18 cellular contexts compared by ENCODE assay signal in the genomic region with DNA sequence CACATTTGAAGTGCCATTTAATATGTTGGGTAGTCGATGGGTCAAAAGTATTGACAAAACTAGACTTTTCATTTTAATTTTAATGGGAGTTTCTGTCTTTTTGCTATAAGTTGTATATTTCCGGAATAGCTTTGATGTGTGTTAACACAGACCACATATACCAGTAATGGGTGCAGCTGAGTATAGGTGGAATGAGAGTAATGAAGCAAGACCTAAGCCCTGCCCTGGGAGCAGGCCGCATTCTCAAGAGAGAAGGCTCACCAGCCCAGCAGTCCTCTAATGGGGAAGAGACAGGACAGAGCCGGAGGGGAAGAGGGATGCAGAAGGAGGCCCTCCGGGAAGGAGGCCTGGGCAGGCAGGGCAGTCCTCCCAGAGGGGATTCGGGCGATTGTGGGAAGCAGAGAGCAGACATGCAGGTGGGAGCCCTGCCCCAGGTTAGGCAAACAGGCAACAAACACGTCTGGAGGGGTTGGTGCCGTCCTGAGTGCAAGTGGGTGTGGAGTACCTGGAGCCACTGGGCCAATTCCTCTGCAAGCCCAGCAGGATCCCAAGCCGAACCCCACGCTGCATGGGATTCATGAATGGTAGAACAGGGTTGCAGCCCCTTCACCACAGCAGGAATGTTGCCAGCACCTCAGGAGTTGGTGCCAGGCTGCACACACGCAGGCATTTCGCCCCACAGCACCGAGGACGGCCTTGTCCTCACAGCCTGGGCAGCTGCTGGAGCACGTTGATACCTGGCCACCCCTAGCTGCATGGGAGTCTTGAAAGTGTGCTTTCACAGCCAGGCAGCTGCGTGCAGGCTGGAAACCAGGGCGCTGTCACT. TPM values are rescaled to one million over a fixed set of nuclear protein-coding genes. Genes with fewer than 3 reads are reported as not detected.
A peak's percentile ranks its signal among the peaks of the same experiment; 100 is the strongest.
DNase-seq lines count a peak whose midpoint lies in the region; FAIRE-seq and TF ChIP-seq lines count a peak whose summit lies in the region.
"Had no signal": no experiment of that assay in that cellular context is flagged by ENCODE, and none has a peak within 500 bp of the region (broad histone marks: within the 10 kb centered on the region; RNA-seq: fewer than 3 reads in every experiment).

No MANE protein-coding gene starts in this region.

- H3K4ac ChIP-seq in H1 (replicated peaks; ENCODE audit: insufficient read length, low read depth, low read length) = no peak overlapping the region

- H2BK12ac ChIP-seq in H1 (ENCODE audit: low read depth, low read length) = 0 out of 2 replicates have a peak overlapping the region, but pooled peaks have one; percentile 39

- no peak overlapping the region for H3K18ac ChIP-seq in H1 (ENCODE audit: extremely low read depth, low read length)

- H3K27ac ChIP-seq in H1 (ENCODE audit: low read depth, low read length) (no peak overlapping the region), ovary (no peak overlapping the region)
- H3K27ac ChIP-seq: SJSA1 had no signal

- H3K4me2 ChIP-seq in H1 (ENCODE audit: insufficient read depth in 1 of 2, low read depth in 2 of 2, low read length in 2 of 2) = no peak overlapping the region

- H4K5ac ChIP-seq in H1 (ENCODE audit: insufficient read length, low read depth, low read length) = no peak overlapping the region

- no peak overlapping the region for H4K8ac ChIP-seq in H1 (ENCODE audit: extremely low read depth, insufficient read depth, low read length)

- H2BK20ac ChIP-seq in H1 (ENCODE audit: low read length) = 0 out of 2 replicates have a peak overlapping the region, but pooled peaks have one; percentile 9

- no peaks in the 10 kb centered on the region for H3K27me3 ChIP-seq in H1 (replicated peaks in 1 of 4; ENCODE audit: control insufficient read depth in 3 of 4, extremely low read depth in 1 of 4, insufficient read depth in 3 of 4, low read length in 3 of 4)
- H3K27me3 ChIP-seq in ovary = no peaks in the 10 kb centered on the region
- H3K27me3 ChIP-seq: SJSA1 had no signal

- intact Hi-C loops in ovary (cut with DNase I) = loop anchor here in 1 of 4 donors (5.0 kb wide), 1 partner anchor 37 kb away; no protein-coding TSS in a partner anchor

- no peak for FAIRE-seq in D721Med (lab: Jason Lieb, UNC)
- no peak for FAIRE-seq in H1 (lab: Jason Lieb, UNC)
- FAIRE-seq: endometrium had no signal

- H4K91ac ChIP-seq in H1 (replicated peaks; ENCODE audit: insufficient read length, low read length) = no peak overlapping the region

- H3K23ac ChIP-seq in H1 (ENCODE audit: insufficient read length) = no peak overlapping the region

- H2AFZ ChIP-seq in H1 (ENCODE audit: low read length) = no peak overlapping the region

- H2BK120ac ChIP-seq in H1 (replicated peaks; ENCODE audit: low read depth, low read length) = no peak overlapping the region

- DNase-seq in D721Med (ENCODE audit: insufficient read length, low spot score) (peak; percentile 17), GM20000 (ENCODE audit: low spot score) (peak; percentile 10), H1 (ENCODE audit: low read depth in 1 of 2, low spot score in 2 of 2) (no peak), ovary (peak in 3 of 5 donors; percentile 22 to 36 (median 24)), DMS153 treated with DMSO at 0.1 percent for 48 hours (lab: John Stamatoyannopoulos, UW; ENCODE audit: unreplicated experiment) (no peak), CD1c-positive myeloid dendritic cell (ENCODE audit: extremely low spot score) (no peak), NCI-H2107 treated with DMSO at 0.1 percent for 48 hours (lab: John Stamatoyannopoulos, UW; ENCODE audit: unreplicated experiment) (no peak)
- DNase-seq: amniotic stem cell; DMS 273 treated with DMSO at 0.1 percent for 48 hours; HFFc6; kidney glomerular epithelial cell; NCI-H1092 treated with DMSO at 0.1 percent for 48 hours; NCI-H2081 treated with DMSO at 0.1 percent for 48 hours; NCI-H526 treated with DMSO at 0.1 percent for 48 hours; stimulated activated CD8-positive, alpha-beta memory T cell treated with anti-CD3 and anti-CD28 coated beads, Interleukin-4, amount 100 ng/mL, for 48 hours had no signal

- POLR2A ChIA-PET in H1 (lab: Charles Lee; ENCODE audit: partially characterized antibody) = interaction anchor here (1.2 to 12.6 kb wide), 3 partner anchors 11 to 118 kb away, joined by 3 to 844 read pairs (median 29); a partner anchor contains a TSS

- H3K36me3 ChIP-seq in H1 (ENCODE audit: control insufficient read depth in 2 of 4, insufficient read depth in 4 of 4, low read length in 3 of 4) (peaks cover 5 to 17% (median 7%) of the 10 kb centered on the region in 4 experiments; a peak in 7 of 8 replicates), ovary (no peaks in the 10 kb centered on the region)

- no peaks in the 10 kb centered on the region for H3K9me3 ChIP-seq in H1 (ENCODE audit: insufficient read depth in 2 of 2, low read depth in 1 of 2, low read length in 1 of 2)
- no peaks in the 10 kb centered on the region for H3K9me3 ChIP-seq in ovary
- H3K9me3 ChIP-seq: mucosa of descending colon, SJSA1 had no signal

- no peak for TF ChIP-seq CTCF in D721Med (IDR thresholded peaks at IDR 0.05; ENCODE audit: insufficient read depth, missing control alignments)
- TF ChIP-seq CTCF in GM20000 (IDR thresholded peaks at IDR 0.05; ENCODE audit: extremely low read depth, missing control alignments) = no peak
- TF ChIP-seq CTCF in H1 (IDR thresholded peaks at IDR 0.05; ENCODE audit: control extremely low read depth in 1 of 3, insufficient read depth in 1 of 3, low read depth in 1 of 3, low read length in 3 of 3) = no peak
- no peak for TF ChIP-seq CTCF in ovary (IDR thresholded peaks at IDR 0.05)

- WGBS in H1 (ENCODE audit: extremely low coverage in 1 of 2, insufficient coverage in 1 of 2, insufficient read length in 1 of 2, insufficient replicate concordance in 2 of 2, low coverage in 1 of 2, low lambda C conversion rate in 2 of 2, missing lambda C conversion rate in 1 of 2), 2 experiments = 86% methylated on average over 18 of the region's 18 CpGs; no CpG with 5 or more reads in 1 of the 2 experiments
- WGBS in ovary, 3 donors = 85 to 88% (median 87%) methylated on average over 18 of the region's 18 CpGs

- no peak overlapping the region for H2BK15ac ChIP-seq in H1 (ENCODE audit: low read length)

- no peak overlapping the region for H3K14ac ChIP-seq in H1 (ENCODE audit: insufficient read length)

- no peak overlapping the region for H2BK5ac ChIP-seq in H1 (ENCODE audit: low read depth, low read length)

- no peaks in the 10 kb centered on the region for H3K79me1 ChIP-seq in H1 (ENCODE audit: low read depth, low read length)

- TF ChIP-seq RAD21 in H1 (IDR thresholded peaks at IDR 0.05 in 1 of 2, conservative IDR thresholded peaks at IDR 0.05 in 1 of 2; ENCODE audit: low read depth in 2 of 2, low read length in 2 of 2) = no peak

- H3K56ac ChIP-seq in H1 (replicated peaks; ENCODE audit: insufficient read length, low read depth, low read length) = no peak overlapping the region

- TF ChIP-seq EP300 in H1 (IDR thresholded peaks at IDR 0.05; ENCODE audit: borderline replicate concordance in 1 of 2, low read depth in 2 of 2, low read length in 2 of 2) (no peak), ovary (IDR thresholded peaks at IDR 0.05) (no peak)

- peaks cover 0 to 20% (median 12%) of the 10 kb centered on the region in 4 experiments; a peak in 6 of 7 replicates for H3K4me1 ChIP-seq in H1 (replicated peaks in 1 of 4; ENCODE audit: control insufficient read depth in 3 of 4, insufficient read depth in 4 of 4, low read length in 3 of 4)
- H3K4me1 ChIP-seq in ovary (ENCODE audit: insufficient read depth) = peaks cover 9% of the 10 kb centered on the region
- H3K4me1 ChIP-seq: SJSA1 had no signal

- H2AK5ac ChIP-seq in H1 (ENCODE audit: low read depth, low read length) = no peak overlapping the region

- H3K9ac ChIP-seq in H1 (replicated peaks in 1 of 4; ENCODE audit: extremely low read depth in 1 of 4, low read depth in 3 of 4, low read length in 3 of 4) = no peak overlapping the region

- peaks cover 9% of the 10 kb centered on the region in 2 experiments for H4K20me1 ChIP-seq in H1 (replicated peaks in 1 of 2; ENCODE audit: control insufficient read depth in 1 of 2, insufficient read depth in 2 of 2, low read length in 2 of 2)

- no peak for TF ChIP-seq POLR2A in H1 (IDR thresholded peaks at IDR 0.05; ENCODE audit: control extremely low read depth in 1 of 2, low read depth in 2 of 2, low read length in 2 of 2)
- TF ChIP-seq POLR2A in ovary (IDR thresholded peaks at IDR 0.05) = no peak

- CTCF ChIA-PET in H1 (lab: Charles Lee; ENCODE audit: partially characterized antibody) = interaction anchor here (0.6 to 31.3 kb wide), 4 partner anchors 11 to 76 kb away, joined by 3 to 921 read pairs (median 37); a partner anchor contains a TSS

- H3K23me2 ChIP-seq in H1 (ENCODE audit: low read depth, low read length) = no peaks in the 10 kb centered on the region

- H3K79me2 ChIP-seq in H1 (ENCODE audit: control insufficient read depth in 1 of 2, insufficient read depth in 2 of 2, low read length in 2 of 2) = no peaks in the 10 kb centered on the region; a peak in 1 of 4 replicates

- H3K4me3 ChIP-seq in H1 (ENCODE audit: extremely low read depth in 1 of 4, insufficient read depth in 2 of 4, low read depth in 3 of 4, low read length in 4 of 4) (no peak overlapping the region), ovary (no peak overlapping the region)
- H3K4me3 ChIP-seq: mucosa of descending colon, SJSA1 had no signal

RNA-seq across cellular contexts. Expression of a gene that starts 7.8 kb away (rescaled TPM):
- total RNA-seq in H1 (2021; fragmentation: NEBNext Ultra II Directional; extraction: Animal tissue kit (Norgen Biotek cat#: 25700)) = 538 and 572 TPM in 2 replicates
- polyA plus RNA-seq in H1 (2011; rRNA removed) = 950 and 1,969 TPM in 2 replicates
- polyA plus RNA-seq in H1 (2011; cell fraction: cytosol; rRNA removed) = 828 TPM
- polyA plus RNA-seq in H1 (2011; cell fraction: nucleus; rRNA removed) = 1,943 TPM
- 757 to 990 TPM (median 908 TPM) in 4 replicates for polyA plus RNA-seq in H1 (2012, experiment 1 of 2)
- polyA plus RNA-seq in H1 (2012, experiment 2 of 2) = 939 TPM
- polyA plus RNA-seq in H1 (2013, experiment 1 of 2) = 514 TPM
- polyA plus RNA-seq in H1 (2013, experiment 2 of 2) = 503 TPM
- polyA minus RNA-seq in H1 (2011; rRNA and poly(A)+ RNA removed) = 153 and 156 TPM in 2 replicates
- 356 TPM for polyA minus RNA-seq in H1 (2011; cell fraction: cytosol; rRNA and poly(A)+ RNA removed)
- 378 TPM for polyA minus RNA-seq in H1 (2011; cell fraction: nucleus; rRNA and poly(A)+ RNA removed)
- 100 to 1,000 TPM in 6 of 7 donors, 10 to 100 TPM in 1; 79.4 to 284 (median 140) TPM for total RNA-seq in ovary
- polyA plus RNA-seq in ovary = 100 to 1,000 TPM in 1 of 2 donors, 10 to 100 TPM in 1; 47.5 to 134 TPM

RNA-seq across cellular contexts. Expression of a gene that starts 14.2 kb away (rescaled TPM):
- total RNA-seq in H1 (2021; fragmentation: NEBNext Ultra II Directional; extraction: Animal tissue kit (Norgen Biotek cat#: 25700)) = 15.1 and 15.8 TPM in 2 replicates
- polyA plus RNA-seq in H1 (2011; rRNA removed) = 19.0 and 29.7 TPM in 2 replicates
- 23.3 TPM for polyA plus RNA-seq in H1 (2011; cell fraction: cytosol; rRNA removed)
- 44.0 TPM for polyA plus RNA-seq in H1 (2011; cell fraction: nucleus; rRNA removed)
- 9.2 to 14.2 TPM (median 13.8 TPM) in 4 replicates for polyA plus RNA-seq in H1 (2012, experiment 1 of 2)
- polyA plus RNA-seq in H1 (2012, experiment 2 of 2) = 11.3 TPM
- polyA plus RNA-seq in H1 (2013, experiment 1 of 2) = 6.8 TPM
- 6.6 TPM for polyA plus RNA-seq in H1 (2013, experiment 2 of 2)
- 6.4 and 6.9 TPM in 2 replicates for polyA minus RNA-seq in H1 (2011; rRNA and poly(A)+ RNA removed)
- polyA minus RNA-seq in H1 (2011; cell fraction: cytosol; rRNA and poly(A)+ RNA removed) = 11.2 TPM
- 26.1 TPM for polyA minus RNA-seq in H1 (2011; cell fraction: nucleus; rRNA and poly(A)+ RNA removed)
- total RNA-seq in ovary = 10 to 100 TPM in 6 of 7 donors, 1 to 10 TPM in 1; 8.1 to 20.9 (median 14.8) TPM
- 10 to 100 TPM in 1 of 2 donors, under 1 TPM in 1; 0.62 to 12.1 TPM for polyA plus RNA-seq in ovary

RNA-seq across cellular contexts. Expression of a gene that starts 47.6 kb away (rescaled TPM):
- 29.2 and 29.5 TPM in 2 replicates for total RNA-seq in H1 (2021; fragmentation: NEBNext Ultra II Directional; extraction: Animal tissue kit (Norgen Biotek cat#: 25700))
- polyA plus RNA-seq in H1 (2011; rRNA removed) (5.9 and 7.4 TPM in 2 replicates), ovary (10 to 100 TPM in 1 of 2 donors, 1 to 10 TPM in 1; 9.8 to 26.6 TPM)
- 8.2 TPM for polyA plus RNA-seq in H1 (2011; cell fraction: cytosol; rRNA removed)
- 5.3 TPM for polyA plus RNA-seq in H1 (2011; cell fraction: nucleus; rRNA removed)
- polyA plus RNA-seq in H1 (2012, experiment 1 of 2) = 13.5 to 26.1 TPM (median 16.6 TPM) in 4 replicates
- polyA plus RNA-seq in H1 (2012, experiment 2 of 2) = 2.3 TPM
- polyA plus RNA-seq in H1 (2013, experiment 1 of 2) = 18.4 TPM
- polyA plus RNA-seq in H1 (2013, experiment 2 of 2) = 17.4 TPM
- 11.8 and 13.3 TPM in 2 replicates for polyA minus RNA-seq in H1 (2011; rRNA and poly(A)+ RNA removed)
- 13.7 TPM for polyA minus RNA-seq in H1 (2011; cell fraction: cytosol; rRNA and poly(A)+ RNA removed)
- 12.5 TPM for polyA minus RNA-seq in H1 (2011; cell fraction: nucleus; rRNA and poly(A)+ RNA removed)
- 10 to 100 TPM; 13.2 to 29.1 (median 24.4) TPM for total RNA-seq in ovary

RNA-seq across cellular contexts. Expression of a gene that starts 48.0 kb away (rescaled TPM):
- 35.0 and 35.5 TPM in 2 replicates for total RNA-seq in H1 (2021; fragmentation: NEBNext Ultra II Directional; extraction: Animal tissue kit (Norgen Biotek cat#: 25700))
- 5.9 and 7.1 TPM in 2 replicates for polyA plus RNA-seq in H1 (2011; rRNA removed)
- 10.9 TPM for polyA plus RNA-seq in H1 (2011; cell fraction: cytosol; rRNA removed)
- polyA plus RNA-seq in H1 (2011; cell fraction: nucleus; rRNA removed) = 12.8 TPM
- 23.7 to 31.1 TPM (median 30.1 TPM) in 4 replicates for polyA plus RNA-seq in H1 (2012, experiment 1 of 2)
- polyA plus RNA-seq in H1 (2012, experiment 2 of 2) = 27.0 TPM
- 31.3 TPM for polyA plus RNA-seq in H1 (2013, experiment 1 of 2)
- polyA plus RNA-seq in H1 (2013, experiment 2 of 2) = 27.9 TPM
- polyA minus RNA-seq in H1 (2011; rRNA and poly(A)+ RNA removed) = 4.3 and 5.2 TPM in 2 replicates
- polyA minus RNA-seq in H1 (2011; cell fraction: cytosol; rRNA and poly(A)+ RNA removed) = 8.7 TPM
- 18.8 TPM for polyA minus RNA-seq in H1 (2011; cell fraction: nucleus; rRNA and poly(A)+ RNA removed)
- total RNA-seq in ovary = 10 to 100 TPM; 11.4 to 28.1 (median 26.6) TPM
- 10 to 100 TPM; 34.9 to 50.1 TPM for polyA plus RNA-seq in ovary

Comparison
In these comparisons a context has a peak if more than half of its experiments do, and no peak if none do; other contexts are left out.
1. DNase-seq: peak in D721Med (single experiment), GM20000 (single experiment) and ovary (3 of 5); none in H1 (0 of 2), DMS153 treated with DMSO at 0.1 percent for 48 hours (single experiment), CD1c-positive myeloid dendritic cell (single experiment) and NCI-H2107 treated with DMSO at 0.1 percent for 48 hours (single experiment).